In genomic region chr1:150293433-150294253, GRCh38 we compare ENCODE assay signal across 8 cellular contexts. TPM values are rescaled to one million over a fixed set of nuclear protein-coding genes. Genes with fewer than 3 reads are reported as not detected.
DNase-seq lines count a peak whose midpoint lies in the region; ATAC-seq and TF ChIP-seq lines count a peak whose summit lies in the region.

Gene MRPS21, plus strand, starts transcription at chr1:150293861. Its CDS starts 506 bp downstream, at chr1:150294367.

- DNase-seq in DMS153 (lab: John Stamatoyannopoulos, UW) (peak; percentile 95), KBM-7 (peak; percentile 96), PC-9 (peak; percentile 82 to 87), activated T-cell treated with anti-CD3 and anti-CD28 coated beads for 48 hours (ENCODE audit: low read depth) (peak; percentile 85), epithelial cell of proximal tubule (ENCODE audit: low read depth) (peak; percentile 56), mucosa of gallbladder (ENCODE audit: low spot score) (peak; percentile 91)
- peak; percentile 63 to 69 for DNase-seq in stimulated activated CD8-positive, alpha-beta memory T cell treated with anti-CD3 and anti-CD28 coated beads, Interleukin-4, amount 100 ng/mL, for 4 hours (ENCODE audit: low read depth in 2 of 2, low spot score in 1 of 2)

- no peaks in the 10 kb centered on the region for H3K9me2 ChIP-seq in PC-9 (ENCODE audit: insufficient read depth)

- no peaks in the 10 kb centered on the region for H3K27me3 ChIP-seq in PC-9 (ENCODE audit: insufficient read depth, low read depth)

- TF ChIP-seq CTCF in PC-9 (conservative IDR thresholded peaks at IDR 0.05) = no peak
- TF ChIP-seq CTCF in epithelial cell of proximal tubule (conservative IDR thresholded peaks at IDR 0.05; ENCODE audit: low read depth, low read length) = no peak

- peak within 1 kb of the TSS; percentile 69 for H3K27ac ChIP-seq in PC-9

- H4K20me1 ChIP-seq in PC-9 (ENCODE audit: insufficient read depth) = no peaks in the 10 kb centered on the region

- POLR2A ChIA-PET in PC-9 (lab: Charles Lee; ENCODE audit: unreplicated experiment) = no interaction called here

- H3K9me3 ChIP-seq in PC-9 (ENCODE audit: insufficient read depth, low read depth) = no peaks in the 10 kb centered on the region

- in situ Hi-C loops in KBM-7 (cut with MboI; ENCODE audit: low pct_unique_long_range_greater_than_20kb, low sequenced_read_pairs) = no loop called here

- H3K4me3 ChIP-seq in PC-9 (peak within 1 kb of the TSS; percentile 91), epithelial cell of proximal tubule (ENCODE audit: low read depth, low read length) (peak within 1 kb of the TSS; percentile 92)

- intact Hi-C loops in PC-9 (cut with micrococcal nuclease; ENCODE audit: unreplicated experiment) = no loop called here

- H3K79me2 ChIP-seq in PC-9 (ENCODE audit: low read depth) = peaks cover 33% of the 10 kb centered on the region

- peak within 1 kb of the TSS; percentile 99 for H2AFZ ChIP-seq in PC-9

- H3K4me1 ChIP-seq in PC-9 (replicated peaks; ENCODE audit: insufficient read depth) = peaks cover 15% of the 10 kb centered on the region

- peak; percentile 96 for ATAC-seq in GM21717 (IDR thresholded peaks at IDR 0.05; ENCODE audit: unreplicated experiment)

- TSS peak; percentile 98 for BruUV-seq in PC-9 (replicated peaks; lab: Mats Ljungman, UMichigan)

- CTCF ChIA-PET in PC-9 (lab: Charles Lee) = no interaction called here

- H3K36me3 ChIP-seq in PC-9 (ENCODE audit: low read depth) = peaks cover 23% of the 10 kb centered on the region

- H3F3A ChIP-seq in PC-9 (ENCODE audit: insufficient read depth, low read depth) = peaks cover 7% of the 10 kb centered on the region; the same call in 1 of the 2 replicates

- peak within 1 kb of the TSS; percentile 89 for H3K4me2 ChIP-seq in PC-9

RNA-seq across cellular contexts. Expression of gene MRPS21, which starts in this region (rescaled TPM):
- 56.2 and 62.6 TPM in 2 replicates for total RNA-seq in PC-9 (2021)
- 55.5 and 76.9 TPM in 2 replicates for total RNA-seq in epithelial cell of proximal tubule
- 58.9 TPM for total RNA-seq in mucosa of gallbladder

Comparison
In these comparisons a context has a peak if more than half of its experiments do, and no peak if none do; other contexts are left out.
1. Peak in every context shown above with its lines: DNase-seq, ATAC-seq, H3K4me3 ChIP-seq and H3K27ac ChIP-seq.